ENCODE assay signal across 8 cellular contexts in genomic region chr2:186590538-186591441, GRCh38. TPM values are rescaled to one million over a fixed set of nuclear protein-coding genes. Genes with fewer than 3 reads are reported as not detected.
A peak's percentile ranks its signal among the peaks of the same experiment; 100 is the strongest.
DNase-seq lines count a peak whose midpoint lies in the region; ATAC-seq and TF ChIP-seq lines count a peak whose summit lies in the region.

No MANE protein-coding gene starts in this region.

- peak overlapping the region; percentile 82 for H3K27ac Mint-ChIP-seq in activated CD4-positive, alpha-beta T cell treated with anti-CD3 and anti-CD28 coated beads for 36 hours
- H3K27ac Mint-ChIP-seq in progenitor cell of endocrine pancreas, result peak overlapping the region; percentile 87

- peak overlapping the region; percentile 99 for H2AFZ ChIP-seq in OCI-LY1 (ENCODE audit: low read length)

- no peak overlapping the region for H3K27ac ChIP-seq in OCI-LY1 (ENCODE audit: low read depth, low read length, poor library complexity, severe bottlenecking)
- peak overlapping the region; percentile 37 for H3K27ac ChIP-seq in angular gyrus (ENCODE audit: low read depth, low read length)
- H3K27ac ChIP-seq in right cardiac atrium (ENCODE audit: low read length), result peak overlapping the region; percentile 99

- CTCF ChIA-PET in activated CD4-positive, alpha-beta T cell treated with anti-CD3 and anti-CD28 coated beads for 36 hours (lab: Charles Lee), result interaction anchor here (0.6 to 1.9 kb wide), 4 partner anchors 14 to 104 kb away, joined by 3 to 12 read pairs (median 5); no protein-coding TSS in a partner anchor

- H3K4me2 ChIP-seq in OCI-LY1 (ENCODE audit: low read length), result peak overlapping the region; percentile 74

- WGBS in right cardiac atrium, result under 1% methylated on average over 25 of the region's 25 CpGs

- peaks cover 31% of the 10 kb centered on the region for H3K4me1 Mint-ChIP-seq in activated CD4-positive, alpha-beta T cell treated with anti-CD3 and anti-CD28 coated beads for 36 hours
- H3K4me1 Mint-ChIP-seq in progenitor cell of endocrine pancreas (ENCODE audit: low read depth), result peaks cover 40% of the 10 kb centered on the region

- H3K27me3 Mint-ChIP-seq in activated CD4-positive, alpha-beta T cell treated with anti-CD3 and anti-CD28 coated beads for 36 hours, result no peaks in the 10 kb centered on the region
- no peaks in the 10 kb centered on the region for H3K27me3 Mint-ChIP-seq in progenitor cell of endocrine pancreas

- H3K79me2 ChIP-seq in OCI-LY1 (ENCODE audit: insufficient read depth, low read length), result no peaks in the 10 kb centered on the region

- H3K9me3 Mint-ChIP-seq in activated CD4-positive, alpha-beta T cell treated with anti-CD3 and anti-CD28 coated beads for 36 hours (ENCODE audit: low read depth), result no peaks in the 10 kb centered on the region
- H3K9me3 Mint-ChIP-seq in progenitor cell of endocrine pancreas (ENCODE audit: low read depth), result no peaks in the 10 kb centered on the region

- DNase-seq in activated CD4-positive, alpha-beta T cell treated with anti-CD3 and anti-CD28 coated beads for 36 hours, result peak; percentile 33
- DNase-seq in activated CD4-positive, alpha-beta T cell treated with anti-CD3 and anti-CD28 coated beads for 1 hour, result no peak
- DNase-seq in right cardiac atrium, result no peak
- no peak for DNase-seq in progenitor cell of endocrine pancreas (ENCODE audit: low spot score, unreplicated experiment)

- H3K4me1 ChIP-seq in OCI-LY1 (ENCODE audit: insufficient read depth, low read length, severe bottlenecking) (peaks cover 22% of the 10 kb centered on the region), right cardiac atrium (ENCODE audit: control insufficient read depth, insufficient read depth, low read length) (peaks cover 4% of the 10 kb centered on the region)

- H3K9ac ChIP-seq in OCI-LY1 (ENCODE audit: low read length), result peak overlapping the region; percentile 75

- ATAC-seq in activated CD4-positive, alpha-beta T cell treated with anti-CD3 and anti-CD28 coated beads for 36 hours, result peak; percentile 34
- ATAC-seq in HG02678 (IDR thresholded peaks at IDR 0.05; ENCODE audit: unreplicated experiment) (peak; percentile 16), right cardiac atrium (peak; percentile 5 to 52), HG03159 (IDR thresholded peaks at IDR 0.05; ENCODE audit: unreplicated experiment) (no peak)

- no peaks in the 10 kb centered on the region for H3K27me3 ChIP-seq in OCI-LY1 (ENCODE audit: insufficient read depth, low read length)
- H3K27me3 ChIP-seq in right cardiac atrium (ENCODE audit: control insufficient read depth, insufficient read depth), result no peaks in the 10 kb centered on the region

- H3K36me3 Mint-ChIP-seq in activated CD4-positive, alpha-beta T cell treated with anti-CD3 and anti-CD28 coated beads for 36 hours (ENCODE audit: low read depth), result no peaks in the 10 kb centered on the region
- peaks cover 2% of the 10 kb centered on the region for H3K36me3 Mint-ChIP-seq in progenitor cell of endocrine pancreas (ENCODE audit: insufficient read depth)

- no peak for TF ChIP-seq CTCF in OCI-LY1 (IDR thresholded peaks at IDR 0.05; ENCODE audit: low read length)
- TF ChIP-seq CTCF in progenitor cell of endocrine pancreas (IDR thresholded peaks at IDR 0.05; ENCODE audit: unreplicated experiment), result no peak

- H3K4me3 Mint-ChIP-seq in activated CD4-positive, alpha-beta T cell treated with anti-CD3 and anti-CD28 coated beads for 36 hours, result peak overlapping the region; percentile 77
- H3K4me3 Mint-ChIP-seq in progenitor cell of endocrine pancreas (ENCODE audit: low read depth), result peak overlapping the region; percentile 84

- H3K4me3 ChIP-seq in OCI-LY1 (ENCODE audit: low read depth, low read length, poor library complexity, severe bottlenecking) (peak overlapping the region; percentile 72), right cardiac atrium (ENCODE audit: low read length) (peak overlapping the region; percentile 73)

- intact Hi-C loops in activated CD4-positive, alpha-beta T cell treated with anti-CD3 and anti-CD28 coated beads for 36 hours (cut with DNase I, micrococcal nuclease), result loop anchor here (1.0 to 5.0 kb wide), 6 partner anchors 50 to 104 kb away; partner anchors contain the start of genes FAM171B (in 1 of the 2) and ZC3H15 (in 1 of the 2)
- intact Hi-C loops in right cardiac atrium (cut with DNase I), result no loop called here

- no peaks in the 10 kb centered on the region for H4K20me1 ChIP-seq in OCI-LY1 (ENCODE audit: insufficient read depth, low read length)

- H3F3A ChIP-seq in OCI-LY1 (ENCODE audit: insufficient read depth, low read length), result no peaks in the 10 kb centered on the region

- POLR2A ChIA-PET in activated CD4-positive, alpha-beta T cell treated with anti-CD3 and anti-CD28 coated beads for 36 hours (lab: Charles Lee), result interaction anchor here (0.5 to 1.6 kb wide), 2 partner anchors 54 to 105 kb away, joined by 3 to 5 read pairs; partner anchors contain the start of gene ZC3H15

- H3K36me3 ChIP-seq in OCI-LY1 (ENCODE audit: insufficient read depth, low read length), result no peaks in the 10 kb centered on the region

- H3K9me3 ChIP-seq in OCI-LY1 (ENCODE audit: low read length) (no peaks in the 10 kb centered on the region), right cardiac atrium (ENCODE audit: control insufficient read depth, low read length) (no peaks in the 10 kb centered on the region)

- no peaks in the 10 kb centered on the region for H3K9me2 ChIP-seq in OCI-LY1 (ENCODE audit: low read depth, low read length)

RNA-seq across cellular contexts. Expression of gene ITGAV, which starts 0.9 kb away (rescaled TPM):
- 1 to 10 TPM; 5.1 to 6.0 TPM for total RNA-seq in activated CD4-positive, alpha-beta T cell treated with anti-CD3 and anti-CD28 coated beads for 36 hours
- total RNA-seq in right cardiac atrium (100 to 1,000 TPM in 3 of 4 donors, 10 to 100 TPM in 1; 98.6 to 135 (median 123) TPM), progenitor cell of endocrine pancreas (69.1 and 75.3 TPM in 2 replicates)
- polyA plus RNA-seq in right cardiac atrium, result 37.3 TPM

Comparison
In these comparisons a context has a peak if more than half of its experiments do, and no peak if none do; other contexts are left out.
1. intact Hi-C loops: an anchor here in activated CD4-positive, alpha-beta T cell treated with anti-CD3 and anti-CD28 coated beads for 36 hours (1.0 to 5.0 kb wide); none called in right cardiac atrium.